Comparison of ENCODE assay signal across 10 cellular contexts in the genomic region with DNA sequence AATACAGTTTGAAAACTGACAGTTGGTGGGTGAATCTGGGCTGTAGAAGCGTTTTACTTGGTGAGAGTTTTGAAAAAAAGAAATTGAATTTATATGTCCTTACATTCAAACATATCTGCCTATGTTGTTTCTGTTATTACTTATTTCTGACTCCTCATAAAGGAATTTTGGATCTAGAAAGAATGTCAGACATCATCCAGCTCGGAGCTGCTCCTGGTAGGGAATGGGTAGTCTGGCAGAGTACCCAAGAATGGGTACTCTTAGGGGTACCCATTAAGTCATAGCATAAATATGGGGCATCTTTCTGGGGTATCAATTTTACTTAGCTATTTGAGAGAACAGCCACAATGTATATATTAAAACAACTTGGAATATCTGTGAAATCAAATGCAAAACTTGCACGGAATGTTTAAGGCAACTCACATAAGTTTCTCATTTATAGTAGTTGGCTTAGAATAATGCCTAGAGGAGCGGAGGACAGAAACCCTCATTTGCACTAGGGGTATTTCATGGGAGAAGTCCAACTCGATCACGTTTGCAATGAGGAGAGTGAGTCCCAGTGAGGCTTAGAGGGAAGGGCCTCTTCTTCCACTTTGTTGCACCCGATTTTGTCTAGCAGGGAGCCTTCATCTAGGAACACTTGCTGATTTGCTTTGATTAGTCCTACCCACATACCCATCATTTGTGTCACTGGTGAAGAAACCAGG. TPM values are rescaled to one million over a fixed set of nuclear protein-coding genes. Genes with fewer than 3 reads are reported as not detected.
DNase-seq lines count a peak whose midpoint lies in the region; ATAC-seq and TF ChIP-seq lines count a peak whose summit lies in the region.
"Had no signal": no experiment of that assay in that cellular context is flagged by ENCODE, and none has a peak within 500 bp of the region (broad histone marks: within the 10 kb centered on the region; RNA-seq: fewer than 3 reads in every experiment).

No MANE protein-coding gene starts in this region.

- H3K4me3 ChIP-seq in IMR-90 (ENCODE audit: insufficient read depth, low read depth, low read length) (peak overlapping the region; percentile 27; the same call in 1 of the 2 replicates), breast epithelium (no peak overlapping the region), lower lobe of right lung (no peak overlapping the region), transverse colon (no peak overlapping the region)

- H2BK120ac ChIP-seq in IMR-90 (ENCODE audit: low read depth, low read length), result peak overlapping the region; percentile 91

- no peak for TF ChIP-seq EP300 in transverse colon (IDR thresholded peaks at IDR 0.05; ENCODE audit: low read depth)

- H3K4me3 Mint-ChIP-seq in naive thymus-derived CD8-positive, alpha-beta T cell, result peak overlapping the region in 1 of 10 donors; percentile 1
- H3K4me3 Mint-ChIP-seq: activated CD4-positive, alpha-beta T cell treated with anti-CD3 and anti-CD28 coated beads for 36 hours; activated naive CD4-positive, alpha-beta T cell treated with anti-CD3 and anti-CD28 coated beads, Interleukin-2, amount 10 ng/mL, durations not matched to agents 7 days and 5 days had no signal

- in situ Hi-C loops in IMR-90 (cut with MboI; ENCODE audit: low sequenced_read_pairs), result no loop called here
- in situ Hi-C loops in transverse colon (cut with MboI; ENCODE audit: low pct_ligation_motif_present in 1 of 4, low pct_unique_long_range_greater_than_20kb in 1 of 4, low sequenced_read_pairs in 3 of 4), result no loop called here

- peaks cover 22% of the 10 kb centered on the region for H4K20me1 ChIP-seq in IMR-90 (ENCODE audit: insufficient read depth, low read length)

- BruUV-seq in IMR-90 (replicated peaks; lab: Mats Ljungman, UMichigan), result no TSS peak

- H3K36me3 Mint-ChIP-seq in naive thymus-derived CD8-positive, alpha-beta T cell, result no peaks in the 10 kb centered on the region
- H3K36me3 Mint-ChIP-seq: activated naive CD4-positive, alpha-beta T cell treated with anti-CD3 and anti-CD28 coated beads, Interleukin-2, amount 10 ng/mL, durations not matched to agents 7 days and 5 days had no signal

- no peak overlapping the region for H3K27ac Mint-ChIP-seq in naive thymus-derived CD8-positive, alpha-beta T cell
- H3K27ac Mint-ChIP-seq: activated CD4-positive, alpha-beta T cell treated with anti-CD3 and anti-CD28 coated beads for 36 hours; activated naive CD4-positive, alpha-beta T cell treated with anti-CD3 and anti-CD28 coated beads, Interleukin-2, amount 10 ng/mL, durations not matched to agents 7 days and 5 days had no signal

- H3K18ac ChIP-seq in IMR-90 (ENCODE audit: low read depth, low read length), result peak overlapping the region; percentile 83

- H2BK5ac ChIP-seq in IMR-90 (ENCODE audit: low read depth, low read length, poor library complexity, severe bottlenecking), result peak overlapping the region; percentile 85

- H3K4me1 Mint-ChIP-seq in naive thymus-derived CD8-positive, alpha-beta T cell, result peaks cover 6 to 8% (median 6%) of the 10 kb centered on the region in 4 donors

- H3K9me1 ChIP-seq in IMR-90 (ENCODE audit: insufficient read depth, low read length), result peaks cover 12% of the 10 kb centered on the region

- CTCF ChIA-PET in IMR-90 (lab: Yijun Ruan, JAX), result interaction anchor here (1.6 to 2.1 kb wide), 2 partner anchors 19 to 31 kb away, joined by 6 to 12 read pairs; no protein-coding TSS in a partner anchor

- peaks cover 23% of the 10 kb centered on the region for H3K4me1 ChIP-seq in IMR-90 (ENCODE audit: control insufficient read depth, insufficient read depth, low read length)
- no peaks in the 10 kb centered on the region for H3K4me1 ChIP-seq in breast epithelium
- peaks cover 27% of the 10 kb centered on the region for H3K4me1 ChIP-seq in lower lobe of right lung
- peaks cover 0 to 9% (median 3%) of the 10 kb centered on the region in 4 donors for H3K4me1 ChIP-seq in transverse colon

- H3K23ac ChIP-seq in IMR-90 (ENCODE audit: low read depth, low read length), result peak overlapping the region; percentile 80

- WGBS in IMR-90 (ENCODE audit: extremely low coverage in 2 of 2, insufficient read length in 1 of 2), 2 experiments, result no CpG with 5 or more reads among the region's 7 CpGs
- 64 to 72% methylated on average over 6 to 7 of the region's 7 CpGs for WGBS in transverse colon (ENCODE audit: low coverage in 1 of 2), 2 donors

- ATAC-seq in IMR-90 (ENCODE audit: low read depth), result no peak
- no peak for ATAC-seq in lower lobe of right lung
- no peak for ATAC-seq in naive thymus-derived CD8-positive, alpha-beta T cell
- ATAC-seq in GM18861 (IDR thresholded peaks at IDR 0.05; ENCODE audit: unreplicated experiment), result no peak
- ATAC-seq: activated CD4-positive, alpha-beta T cell treated with anti-CD3 and anti-CD28 coated beads for 36 hours had no signal

- POLR2A ChIA-PET in IMR-90 (lab: Charles Lee; ENCODE audit: unreplicated experiment), result no interaction called here
- POLR2A ChIA-PET in naive thymus-derived CD8-positive, alpha-beta T cell (lab: Charles Lee), result no interaction called here

- H3K27ac ChIP-seq in IMR-90 (ENCODE audit: insufficient read depth, low read length), result peak overlapping the region; percentile 94
- peak overlapping the region; percentile 24 to 72 for H3K27ac ChIP-seq in breast epithelium
- peak overlapping the region; percentile 69 for H3K27ac ChIP-seq in lower lobe of right lung
- peak overlapping the region; percentile 40 to 67 (median 58) for H3K27ac ChIP-seq in transverse colon

- peak; percentile 56 for DNase-seq in IMR-90
- no peak for DNase-seq in breast epithelium (ENCODE audit: low spot score in 2 of 2)
- DNase-seq in lower lobe of right lung, result no peak
- DNase-seq in transverse colon, result no peak
- no peak for DNase-seq in naive thymus-derived CD8-positive, alpha-beta T cell
- DNase-seq in iPS-NIHi11 (ENCODE audit: low spot score), result no peak
- DNase-seq: activated CD4-positive, alpha-beta T cell treated with anti-CD3 and anti-CD28 coated beads for 36 hours; activated naive CD4-positive, alpha-beta T cell treated with anti-CD3 and anti-CD28 coated beads, Interleukin-2, amount 10 ng/mL, durations not matched to agents 7 days and 5 days; NCI-H2029 treated with DMSO at 0.1 percent for 48 hours had no signal

- H2BK20ac ChIP-seq in IMR-90 (ENCODE audit: low read depth, low read length), result peak overlapping the region; percentile 95

- H4K91ac ChIP-seq in IMR-90 (ENCODE audit: insufficient read depth, low read depth, low read length), result peak overlapping the region; percentile 84

- intact Hi-C loops in IMR-90 (cut with micrococcal nuclease) (loop anchor here (2.0 kb wide), 1 partner anchor 32 kb away; no protein-coding TSS in a partner anchor), breast epithelium (cut with DNase I; ENCODE audit: low total_unique reads) (no loop called here), lower lobe of right lung (cut with DNase I) (no loop called here), transverse colon (cut with DNase I; ENCODE audit: low total_unique reads) (no loop called here)

- H3K27me3 ChIP-seq in IMR-90 (ENCODE audit: control insufficient read depth, insufficient read depth, low read length) (no peaks in the 10 kb centered on the region), breast epithelium (no peaks in the 10 kb centered on the region), lower lobe of right lung (ENCODE audit: low read depth) (peaks cover 35% of the 10 kb centered on the region), transverse colon (peaks cover 38% of the 10 kb centered on the region)

- TF ChIP-seq POLR2A in IMR-90 (IDR thresholded peaks at IDR 0.05; ENCODE audit: low read depth, low read length) (no peak), breast epithelium (IDR thresholded peaks at IDR 0.05) (no peak), transverse colon (IDR thresholded peaks at IDR 0.05) (no peak)

- H3K9me3 ChIP-seq in IMR-90 (ENCODE audit: control insufficient read depth, insufficient read depth, low read length) (no peaks in the 10 kb centered on the region), breast epithelium (no peaks in the 10 kb centered on the region), lower lobe of right lung (no peaks in the 10 kb centered on the region), transverse colon (no peaks in the 10 kb centered on the region)

- no peaks in the 10 kb centered on the region for H3K9me3 Mint-ChIP-seq in naive thymus-derived CD8-positive, alpha-beta T cell
- H3K9me3 Mint-ChIP-seq: activated naive CD4-positive, alpha-beta T cell treated with anti-CD3 and anti-CD28 coated beads, Interleukin-2, amount 10 ng/mL, durations not matched to agents 7 days and 5 days had no signal

- dilution Hi-C loops in IMR-90 (cut with HindIII; ENCODE audit: low sequenced_read_pairs, unreplicated experiment), result no loop called here

- H3K36me3 ChIP-seq in IMR-90 (ENCODE audit: control insufficient read depth, insufficient read depth, low read length) (peaks cover 5% of the 10 kb centered on the region), breast epithelium (no peaks in the 10 kb centered on the region), lower lobe of right lung (no peaks in the 10 kb centered on the region), transverse colon (no peaks in the 10 kb centered on the region)

- peak overlapping the region; percentile 75 for H3K14ac ChIP-seq in IMR-90 (replicated peaks; ENCODE audit: low read depth, low read length)

- TF ChIP-seq RAD21 in IMR-90 (IDR thresholded peaks at IDR 0.05; ENCODE audit: low read length), result no peak

- peak overlapping the region; percentile 85 for H3K4me2 ChIP-seq in IMR-90 (ENCODE audit: low read depth, low read length)

- peak overlapping the region; percentile 92 for H3K4ac ChIP-seq in IMR-90 (ENCODE audit: low read depth, low read length)

- H2AFZ ChIP-seq in IMR-90 (replicated peaks; ENCODE audit: low read length, poor library complexity), result peak overlapping the region; percentile 36

- peak overlapping the region; percentile 69; the same call in 1 of the 2 replicates for H2AK5ac ChIP-seq in IMR-90 (ENCODE audit: low read depth, low read length)

- peak overlapping the region; percentile 37 for H4K5ac ChIP-seq in IMR-90 (ENCODE audit: low read depth, low read length)

- peak overlapping the region; percentile 85 for H3K56ac ChIP-seq in IMR-90 (ENCODE audit: extremely low read depth, insufficient read depth, low read length)

- peak overlapping the region; percentile 68 for H2AK9ac ChIP-seq in IMR-90 (replicated peaks; ENCODE audit: low read depth, low read length, poor library complexity)

- H4K8ac ChIP-seq in IMR-90 (ENCODE audit: low read depth in 2 of 2, low read length in 2 of 2), result peak overlapping the region; percentile 16 to 83

- peaks cover 10 to 36% of the 10 kb centered on the region in 2 experiments; a peak in 3 of 4 replicates for H3K79me1 ChIP-seq in IMR-90 (ENCODE audit: low read depth in 1 of 2, low read length in 2 of 2)

- H2BK15ac ChIP-seq in IMR-90 (ENCODE audit: low read depth, low read length), result peak overlapping the region; percentile 83; the same call in 2 of the 3 replicates

- peak overlapping the region; percentile 58 for H3K9ac ChIP-seq in IMR-90 (ENCODE audit: low read depth, low read length)

- no peak for TF ChIP-seq CTCF in IMR-90 (conservative IDR thresholded peaks at IDR 0.05; ENCODE audit: low read depth, low read length)
- TF ChIP-seq CTCF in breast epithelium (IDR thresholded peaks at IDR 0.05), result no peak
- no peak for TF ChIP-seq CTCF in lower lobe of right lung (IDR thresholded peaks at IDR 0.05)
- no peak for TF ChIP-seq CTCF in transverse colon (IDR thresholded peaks at IDR 0.05)

- H3K27me3 Mint-ChIP-seq in naive thymus-derived CD8-positive, alpha-beta T cell, result peaks cover 14 to 60% (median 26%) of the 10 kb centered on the region in 5 donors

RNA-seq across cellular contexts. Expression of gene LARP6, which starts 2.4 kb away (rescaled TPM):
- total RNA-seq in IMR-90 (2012; rRNA removed) (36.4 and 78.3 TPM in 2 replicates), breast epithelium (10 to 100 TPM; 18.6 to 72.5 (median 40.0) TPM), lower lobe of right lung (7.5 TPM), transverse colon (10 to 100 TPM in 2 of 4 donors, 1 to 10 TPM in 1, under 1 TPM in 1; 0.75 to 41.0 (median 8.3) TPM)
- polyA plus RNA-seq in IMR-90 (2012; rRNA removed), result 135 and 146 TPM in 2 replicates
- polyA plus RNA-seq in IMR-90 (2012; cell fraction: cytosol; rRNA removed), result 160 and 262 TPM in 2 replicates
- polyA plus RNA-seq in IMR-90 (2012; cell fraction: nucleus; rRNA removed; ENCODE audit: low replicate concordance), result 56.0 and 108 TPM in 2 replicates
- under 1 TPM in 1 of 2 experiments, not detected in 1; 0.36 TPM for total RNA-seq in naive thymus-derived CD8-positive, alpha-beta T cell
- under 1 TPM in 1 of 3 donors, not detected in 2; 0.03 TPM for polyA plus RNA-seq in naive thymus-derived CD8-positive, alpha-beta T cell

RNA-seq across cellular contexts. Expression of gene THAP10, which starts 35.9 kb away (rescaled TPM):
- total RNA-seq in IMR-90 (2012; rRNA removed) (2.3 and 3.6 TPM in 2 replicates), breast epithelium (1 to 10 TPM; 1.8 to 5.9 (median 5.1) TPM), lower lobe of right lung (2.4 TPM), transverse colon (10 to 100 TPM in 1 of 4 donors, 1 to 10 TPM in 2, not detected in 1; 2.2 to 14.9 (median 8.3) TPM)
- 2.8 and 3.0 TPM in 2 replicates for polyA plus RNA-seq in IMR-90 (2012; rRNA removed)
- 1.6 and 1.8 TPM in 2 replicates for polyA plus RNA-seq in IMR-90 (2012; cell fraction: cytosol; rRNA removed)
- 0.86 and 1.4 TPM in 2 replicates for polyA plus RNA-seq in IMR-90 (2012; cell fraction: nucleus; rRNA removed; ENCODE audit: low replicate concordance)
- total RNA-seq in naive thymus-derived CD8-positive, alpha-beta T cell, result not detected
- polyA plus RNA-seq in naive thymus-derived CD8-positive, alpha-beta T cell, result not detected

RNA-seq across cellular contexts. Expression of gene LRRC49, which starts 36.3 kb away (rescaled TPM):
- total RNA-seq in IMR-90 (2012; rRNA removed) (16.8 and 19.2 TPM in 2 replicates), breast epithelium (10 to 100 TPM in 1 of 3 donors, 1 to 10 TPM in 2; 6.7 to 13.3 (median 9.5) TPM), lower lobe of right lung (7.3 TPM), transverse colon (1 to 10 TPM in 3 of 4 donors, not detected in 1; 2.2 to 5.2 (median 4.8) TPM)
- 7.2 and 8.6 TPM in 2 replicates for polyA plus RNA-seq in IMR-90 (2012; rRNA removed)
- polyA plus RNA-seq in IMR-90 (2012; cell fraction: cytosol; rRNA removed), result 3.8 TPM in 2 replicates
- 5.3 and 21.3 TPM in 2 replicates for polyA plus RNA-seq in IMR-90 (2012; cell fraction: nucleus; rRNA removed; ENCODE audit: low replicate concordance)
- total RNA-seq in naive thymus-derived CD8-positive, alpha-beta T cell, result not detected
- not detected for polyA plus RNA-seq in naive thymus-derived CD8-positive, alpha-beta T cell
